8 cellular contexts compared by ENCODE assay signal in genomic region chr16:47037746-47038458, GRCh38.
A peak's percentile ranks its signal among the peaks of the same experiment; 100 is the strongest.
DNase-seq lines count a peak whose midpoint lies in the region; ATAC-seq and TF ChIP-seq lines count a peak whose summit lies in the region.

No MANE protein-coding gene starts in this region.

- H3K9me3 Mint-ChIP-seq in activated CD4-positive, alpha-beta T cell treated with anti-CD3 and anti-CD28 coated beads for 36 hours (ENCODE audit: low read depth): no peaks in the 10 kb centered on the region

- POLR2A ChIA-PET in activated CD4-positive, alpha-beta T cell treated with anti-CD3 and anti-CD28 coated beads for 36 hours (lab: Charles Lee): interaction anchor here (0.6 to 1.1 kb wide), 4 partner anchors 9 to 423 kb away, joined by 3 read pairs; partner anchors contain the start of genes ITFG1 and PHKB

- peaks cover 2% of the 10 kb centered on the region for H3K4me1 Mint-ChIP-seq in activated CD4-positive, alpha-beta T cell treated with anti-CD3 and anti-CD28 coated beads for 36 hours

- H3K4me3 ChIP-seq in colonic mucosa: peak overlapping the region; percentile 66
- H3K4me3 ChIP-seq in liver (ENCODE audit: low read depth in 1 of 3, low read length in 3 of 3): peak overlapping the region; percentile 47 to 74 (median 72)

- ATAC-seq in GM18517 (IDR thresholded peaks at IDR 0.05; ENCODE audit: unreplicated experiment): peak; percentile 87
- ATAC-seq in HG03039 (IDR thresholded peaks at IDR 0.05; ENCODE audit: unreplicated experiment): peak; percentile 91
- peak; percentile 98 for ATAC-seq in activated CD4-positive, alpha-beta T cell treated with anti-CD3 and anti-CD28 coated beads for 36 hours

- H3K27ac Mint-ChIP-seq in activated CD4-positive, alpha-beta T cell treated with anti-CD3 and anti-CD28 coated beads for 36 hours: no peak overlapping the region

- TF ChIP-seq CTCF in colonic mucosa (IDR thresholded peaks at IDR 0.05) (peak; percentile 91), liver (IDR thresholded peaks at IDR 0.05; ENCODE audit: low read depth, low read length, missing input control) (peak; percentile 83)

- H3K27ac ChIP-seq in colonic mucosa (no peak overlapping the region), liver (ENCODE audit: low read depth in 1 of 2, low read length in 2 of 2) (no peak overlapping the region)

- H3K27me3 ChIP-seq in colonic mucosa (no peaks in the 10 kb centered on the region), liver (ENCODE audit: control insufficient read depth in 4 of 4, insufficient read depth in 4 of 4, low read length in 3 of 4) (no peaks in the 10 kb centered on the region)

- peaks cover 8% of the 10 kb centered on the region for H3K27me3 Mint-ChIP-seq in activated CD4-positive, alpha-beta T cell treated with anti-CD3 and anti-CD28 coated beads for 36 hours

- WGBS in liver: 5% methylated on average over 67 of the region's 67 CpGs

- H3K36me3 ChIP-seq in colonic mucosa (no peaks in the 10 kb centered on the region), liver (ENCODE audit: control insufficient read depth in 4 of 4, insufficient read depth in 3 of 4, low read depth in 1 of 4, low read length in 3 of 4) (no peaks in the 10 kb centered on the region)

- peak overlapping the region; percentile 65 for H3K4me3 Mint-ChIP-seq in activated CD4-positive, alpha-beta T cell treated with anti-CD3 and anti-CD28 coated beads for 36 hours

- intact Hi-C loops in activated CD4-positive, alpha-beta T cell treated with anti-CD3 and anti-CD28 coated beads for 36 hours (cut with DNase I, micrococcal nuclease): loop anchor here (1.0 to 5.0 kb wide), 11 partner anchors 64 to 1127 kb away; partner anchors contain the start of genes NETO2 (in 2 of the 2), ABCC12 (in 1 of the 2), DNAJA2 (in 1 of the 2) and ITFG1 (in 1 of the 2)
- intact Hi-C loops in colonic mucosa (cut with DNase I): loop anchor here (5.0 to 10.0 kb wide), 2 partner anchors 107 to 1124 kb away; partner anchors contain the start of gene NETO2

- peak overlapping the region; percentile 48 to 68 for H3K9ac ChIP-seq in colonic mucosa (ENCODE audit: low read depth in 2 of 2, low read length in 2 of 2)
- peak overlapping the region; percentile 47 for H3K9ac ChIP-seq in liver (ENCODE audit: low read depth in 1 of 2, low read length in 2 of 2)

- TF ChIP-seq RAD21 in liver (IDR thresholded peaks at IDR 0.05): peak; percentile 75 to 85

- CTCF ChIA-PET in activated CD4-positive, alpha-beta T cell treated with anti-CD3 and anti-CD28 coated beads for 36 hours (lab: Charles Lee): interaction anchor here (0.6 to 2.7 kb wide), 36 partner anchors 9 to 1593 kb away, joined by 3 to 16 read pairs (median 4); partner anchors contain the start of genes DNAJA2, ITFG1, LONP2 and NETO2

- peak; percentile 95 for DNase-seq in AG08395 (ENCODE audit: low spot score)
- DNase-seq in NCI-H2227 treated with DMSO at 0.1 percent for 48 hours (lab: John Stamatoyannopoulos, UW): peak; percentile 46
- peak; percentile 94 for DNase-seq in activated CD4-positive, alpha-beta T cell treated with anti-CD3 and anti-CD28 coated beads for 36 hours
- peak; percentile 94 for DNase-seq in colonic mucosa
- peak; percentile 94 to 95 for DNase-seq in stimulated activated CD4-positive, alpha-beta T cell treated with anti-CD3 and anti-CD28 coated beads, Interleukin-2, amount 100 ng/mL, for 48 hours

- H3K4me1 ChIP-seq in colonic mucosa (peaks cover 4% of the 10 kb centered on the region), liver (ENCODE audit: control insufficient read depth in 4 of 4, insufficient read depth in 4 of 4, low read length in 3 of 4) (peaks cover 0 to 8% (median 2%) of the 10 kb centered on the region in 4 donors)

- H3K9me3 ChIP-seq in colonic mucosa: no peaks in the 10 kb centered on the region
- no peaks in the 10 kb centered on the region for H3K9me3 ChIP-seq in liver (ENCODE audit: control insufficient read depth in 4 of 4, low read length in 3 of 4)

- H3K36me3 Mint-ChIP-seq in activated CD4-positive, alpha-beta T cell treated with anti-CD3 and anti-CD28 coated beads for 36 hours (ENCODE audit: low read depth): no peaks in the 10 kb centered on the region

TF ChIP-seq in liver, 16 proteins besides CTCF, POLR2A, EP300 and RAD21:
- TF ChIP-seq REST (IDR thresholded peaks at IDR 0.05) (no peak), HNF4G (IDR thresholded peaks at IDR 0.05) (no peak), FOXA2 (IDR thresholded peaks at IDR 0.05) (no peak), ATF3 (IDR thresholded peaks at IDR 0.05) (no peak), TAF1 (conservative IDR thresholded peaks at IDR 0.05) (no peak), NR2F2 (IDR thresholded peaks at IDR 0.05) (no peak), EGR1 (IDR thresholded peaks at IDR 0.05; ENCODE audit: low read depth in 2 of 2) (no peak), JUND (IDR thresholded peaks at IDR 0.05) (no peak), SP1 (IDR thresholded peaks at IDR 0.05) (no peak), FOXA1 (IDR thresholded peaks at IDR 0.05) (no peak), MAX (IDR thresholded peaks at IDR 0.05) (no peak), YY1 (IDR thresholded peaks at IDR 0.05) (no peak), RXRA (IDR thresholded peaks at IDR 0.05) (no peak), ZBTB33 (IDR thresholded peaks at IDR 0.05) (no peak), HNF4A (conservative IDR thresholded peaks at IDR 0.05) (no peak), GABPA (IDR thresholded peaks at IDR 0.05 in 1 of 2, conservative IDR thresholded peaks at IDR 0.05 in 1 of 2) (no peak)
TF ChIP-seq in liver: peak in this region for 0.
